13 cellular contexts compared by ENCODE assay signal in the genomic region with DNA sequence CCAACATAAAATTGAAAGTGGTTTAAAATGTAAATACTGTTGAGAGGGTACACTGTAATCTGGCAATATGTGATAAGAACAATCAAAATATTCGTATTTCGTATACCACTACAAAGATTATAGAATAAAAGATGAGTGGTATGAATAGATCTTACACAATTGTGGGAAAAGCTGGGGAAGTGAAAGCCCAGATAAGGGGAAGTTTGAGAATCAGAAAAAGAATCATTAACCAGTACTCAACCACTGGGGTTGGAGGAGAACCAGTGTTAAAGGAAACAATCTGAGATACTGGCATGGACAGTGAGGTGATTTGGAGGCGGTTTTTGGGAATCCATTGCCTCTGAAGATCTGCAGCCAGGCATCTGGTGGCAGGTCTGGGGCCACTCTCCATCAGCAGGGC. TPM values are rescaled to one million over a fixed set of nuclear protein-coding genes. Genes with fewer than 3 reads are reported as not detected.
DNase-seq lines count a peak whose midpoint lies in the region; ATAC-seq lines count a peak whose summit lies in the region.
"Had no signal": no experiment of that assay in that cellular context is flagged by ENCODE, and none has a peak within 500 bp of the region (broad histone marks: within the 10 kb centered on the region; RNA-seq: fewer than 3 reads in every experiment).

No MANE protein-coding gene starts in this region.

- ATAC-seq in GM18909 (IDR thresholded peaks at IDR 0.05; ENCODE audit: poor library complexity, unreplicated experiment), result peak; percentile 88
- peak; percentile 66 for ATAC-seq in HG02623 (IDR thresholded peaks at IDR 0.05; ENCODE audit: unreplicated experiment)
- ATAC-seq in HG03460 (IDR thresholded peaks at IDR 0.05; ENCODE audit: unreplicated experiment), result peak; percentile 85
- peak; percentile 71 for ATAC-seq in memory B cell (ENCODE audit: low read depth)
- ATAC-seq in stimulated activated naive CD8-positive, alpha-beta T cell treated with anti-CD3 and anti-CD28 coated beads, Interleukin-15, amount 100 ng/mL, for 72 hours, result no peak
- ATAC-seq: body of pancreas, left lung had no signal

- peaks cover 6% of the 10 kb centered on the region for H3K4me1 Mint-ChIP-seq in memory B cell
- H3K4me1 Mint-ChIP-seq in stimulated activated naive CD8-positive, alpha-beta T cell treated with anti-CD3 and anti-CD28 coated beads, Interleukin-15, amount 100 ng/mL, for 72 hours, result no peaks in the 10 kb centered on the region

- intact Hi-C loops in posterior vena cava (cut with DNase I), result no loop called here

- no peak overlapping the region for H3K27ac Mint-ChIP-seq in memory B cell
- no peak overlapping the region for H3K27ac Mint-ChIP-seq in stimulated activated naive CD8-positive, alpha-beta T cell treated with anti-CD3 and anti-CD28 coated beads, Interleukin-15, amount 100 ng/mL, for 72 hours

- no peaks in the 10 kb centered on the region for H3K36me3 Mint-ChIP-seq in memory B cell

- peaks cover 5% of the 10 kb centered on the region for H3K27me3 Mint-ChIP-seq in memory B cell
- peaks cover 16% of the 10 kb centered on the region for H3K27me3 Mint-ChIP-seq in stimulated activated naive CD8-positive, alpha-beta T cell treated with anti-CD3 and anti-CD28 coated beads, Interleukin-15, amount 100 ng/mL, for 72 hours

- DNase-seq in memory B cell (ENCODE audit: low spot score in 2 of 2) (no peak), posterior vena cava (ENCODE audit: low spot score) (no peak), D341Med (ENCODE audit: low spot score) (no peak)
- no peak for DNase-seq in stimulated activated naive CD8-positive, alpha-beta T cell treated with anti-CD3 and anti-CD28 coated beads, Interleukin-15, amount 100 ng/mL, for 72 hours
- DNase-seq in stimulated activated CD4-positive, alpha-beta T cell treated with anti-CD3 and anti-CD28 coated beads, Interleukin-4, amount 100 ng/mL, for 1 hour, result no peak
- DNase-seq: activated CD4-positive, CD25-positive, alpha-beta regulatory T cell; body of pancreas; left lung; NCI-H1092 treated with DMSO at 0.1 percent for 48 hours; NCI-H526 treated with DMSO at 0.1 percent for 48 hours had no signal

- no peaks in the 10 kb centered on the region for H3K9me3 Mint-ChIP-seq in memory B cell
- H3K9me3 Mint-ChIP-seq in stimulated activated naive CD8-positive, alpha-beta T cell treated with anti-CD3 and anti-CD28 coated beads, Interleukin-15, amount 100 ng/mL, for 72 hours, result peaks cover 0 to 5% of the 10 kb centered on the region in 2 donors

- H3K4me3 Mint-ChIP-seq in memory B cell, result no peak overlapping the region
- no peak overlapping the region for H3K4me3 Mint-ChIP-seq in stimulated activated naive CD8-positive, alpha-beta T cell treated with anti-CD3 and anti-CD28 coated beads, Interleukin-15, amount 100 ng/mL, for 72 hours

RNA-seq across cellular contexts. Expression of a gene that starts 59.7 kb away (rescaled TPM):
- 10 to 100 TPM; 45.3 to 53.8 TPM for total RNA-seq in posterior vena cava
